ENCODE assay signal across 8 cellular contexts in the genomic region with DNA sequence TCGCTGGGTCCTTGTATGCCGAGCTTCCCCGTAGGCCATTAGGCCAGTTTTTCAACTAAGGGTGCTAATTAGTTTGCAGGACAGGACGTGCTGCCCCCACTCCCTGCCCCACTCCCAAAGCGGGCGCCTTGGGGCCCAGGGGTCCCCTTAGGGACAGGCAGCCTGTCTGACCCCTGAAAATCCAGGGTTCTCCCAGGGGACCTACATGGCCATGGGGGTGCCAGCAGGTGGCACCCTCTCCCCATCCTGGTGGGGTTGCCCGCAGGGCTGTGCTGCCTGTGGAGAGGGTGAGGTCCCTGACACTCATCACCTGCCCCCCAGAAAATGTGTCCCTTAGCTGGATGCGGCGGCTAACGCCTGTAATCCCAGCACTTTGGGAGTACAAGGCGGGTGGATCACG. TPM values are rescaled to one million over a fixed set of nuclear protein-coding genes. Genes with fewer than 3 reads are reported as not detected.
A peak's percentile ranks its signal among the peaks of the same experiment; 100 is the strongest.
DNase-seq lines count a peak whose midpoint lies in the region; ATAC-seq, FAIRE-seq and TF ChIP-seq lines count a peak whose summit lies in the region.

No MANE protein-coding gene starts in this region.

- no peak overlapping the region for H2AK5ac ChIP-seq in mesendoderm (ENCODE audit: low read length)

- no peak overlapping the region for H3K4ac ChIP-seq in mesendoderm (ENCODE audit: low read depth, low read length)

- no peaks in the 10 kb centered on the region for H3K79me2 ChIP-seq in Loucy (ENCODE audit: insufficient read depth, low read length)
- no peaks in the 10 kb centered on the region for H3K79me2 ChIP-seq in mesendoderm (ENCODE audit: control insufficient read depth, insufficient read depth, low read length)

- no peak for ATAC-seq in HG03039 (IDR thresholded peaks at IDR 0.05; ENCODE audit: unreplicated experiment)

- no peaks in the 10 kb centered on the region for H3K79me1 ChIP-seq in mesendoderm (ENCODE audit: low read length)

- H3K27me3 ChIP-seq in Loucy (ENCODE audit: insufficient read depth, low read length, poor library complexity, severe bottlenecking) (no peaks in the 10 kb centered on the region), mesendoderm (ENCODE audit: insufficient read depth, low read length, poor library complexity) (no peaks in the 10 kb centered on the region)

- no CpG with 5 or more reads among the region's 12 CpGs for WGBS in mesendoderm (ENCODE audit: extremely low coverage, insufficient coverage, low lambda C conversion rate)

- no peaks in the 10 kb centered on the region; the same call in 1 of the 2 replicates for H3K9me3 ChIP-seq in Loucy (ENCODE audit: insufficient read depth, low read depth, low read length)

- no peak overlapping the region for H2BK5ac ChIP-seq in mesendoderm (ENCODE audit: low read length)

- no peaks in the 10 kb centered on the region for H3F3A ChIP-seq in Loucy (ENCODE audit: low read depth)

- H3K23ac ChIP-seq in mesendoderm (ENCODE audit: low read length): no peak overlapping the region

- H3K9me2 ChIP-seq in Loucy (replicated peaks; ENCODE audit: low read depth, low read length): no peaks in the 10 kb centered on the region

- no peaks in the 10 kb centered on the region for H3K27me3 Mint-ChIP-seq in progenitor cell of endocrine pancreas

- H3K9ac ChIP-seq in Loucy (ENCODE audit: low read depth, low read length, poor library complexity, severe bottlenecking) (no peak overlapping the region), mesendoderm (ENCODE audit: low read length) (no peak overlapping the region)

- no peak overlapping the region for H4K5ac ChIP-seq in mesendoderm (ENCODE audit: low read length)

- DNase-seq in DMS53 treated with DMSO at 0.1 percent for 48 hours (lab: John Stamatoyannopoulos, UW; ENCODE audit: unreplicated experiment): peak; percentile 27
- DNase-seq in activated CD8-positive, alpha-beta memory T cell treated with anti-CD3 and anti-CD28 coated beads, Interleukin-2, amount 50 U/mL, for 4 hours: peak; percentile 48
- peak; percentile 45 to 87 for DNase-seq in foreskin fibroblast
- DNase-seq in progenitor cell of endocrine pancreas (ENCODE audit: low spot score, unreplicated experiment): no peak
- DNase-seq in mesendoderm: no peak
- no peak for DNase-seq in urothelium cell line (ENCODE audit: low spot score)

- H3K27ac ChIP-seq in mesendoderm (ENCODE audit: low read depth, low read length): no peak overlapping the region

- H3K4me1 Mint-ChIP-seq in progenitor cell of endocrine pancreas (ENCODE audit: low read depth): no peaks in the 10 kb centered on the region

- H3K36me3 Mint-ChIP-seq in progenitor cell of endocrine pancreas (ENCODE audit: insufficient read depth): no peaks in the 10 kb centered on the region

- H2BK120ac ChIP-seq in mesendoderm (ENCODE audit: low read depth, low read length): no peak overlapping the region

- no peak overlapping the region for H3K18ac ChIP-seq in mesendoderm (ENCODE audit: low read length)

- H3K9me3 Mint-ChIP-seq in progenitor cell of endocrine pancreas (ENCODE audit: low read depth): peaks cover 17% of the 10 kb centered on the region

- H3K4me1 ChIP-seq in Loucy (ENCODE audit: insufficient read depth, low read length, poor library complexity, severe bottlenecking) (peaks cover 14% of the 10 kb centered on the region), mesendoderm (ENCODE audit: control insufficient read depth, low read depth, low read length) (no peaks in the 10 kb centered on the region)

- TF ChIP-seq CTCF in Loucy (conservative IDR thresholded peaks at IDR 0.05; ENCODE audit: low read length) (peak; percentile 68), foreskin fibroblast (IDR thresholded peaks at IDR 0.05; ENCODE audit: low read depth, low read length) (peak; percentile 83), progenitor cell of endocrine pancreas (IDR thresholded peaks at IDR 0.05; ENCODE audit: unreplicated experiment) (peak; percentile 57)

- FAIRE-seq in urothelium cell line (lab: Jason Lieb, UNC): no peak

- no peak overlapping the region for H3K27ac Mint-ChIP-seq in progenitor cell of endocrine pancreas

- H2BK15ac ChIP-seq in mesendoderm (replicated peaks; ENCODE audit: low read depth): no peak overlapping the region

- H4K20me1 ChIP-seq in Loucy (ENCODE audit: insufficient read depth, low read length, poor library complexity, severe bottlenecking): no peaks in the 10 kb centered on the region

- H3K36me3 ChIP-seq in Loucy (ENCODE audit: insufficient read depth, low read length) (no peaks in the 10 kb centered on the region), mesendoderm (ENCODE audit: control insufficient read depth, insufficient read depth, low read length) (no peaks in the 10 kb centered on the region)

- no peak overlapping the region for H2AFZ ChIP-seq in Loucy (ENCODE audit: low read length)

- no peak overlapping the region for H3K56ac ChIP-seq in mesendoderm (ENCODE audit: low read length)

- H3K4me2 ChIP-seq in Loucy (ENCODE audit: low read depth, low read length, poor library complexity, severe bottlenecking) (no peak overlapping the region), mesendoderm (ENCODE audit: low read length) (no peak overlapping the region)

- H3K4me3 ChIP-seq in Loucy (ENCODE audit: low read length, poor library complexity, severe bottlenecking) (no peak overlapping the region), foreskin fibroblast (ENCODE audit: low read depth in 1 of 2, low read length in 2 of 2) (no peak overlapping the region), mesendoderm (ENCODE audit: low read length) (no peak overlapping the region)

- no peak overlapping the region for H4K8ac ChIP-seq in mesendoderm (ENCODE audit: low read depth, low read length)

- no peak overlapping the region for H3K4me3 Mint-ChIP-seq in progenitor cell of endocrine pancreas (ENCODE audit: low read depth)

RNA-seq across cellular contexts. Expression of gene CCDC187, which starts 8.5 kb away (rescaled TPM):
- total RNA-seq in progenitor cell of endocrine pancreas: 1.2 and 1.4 TPM in 2 replicates
- under 0.01 TPM for polyA plus RNA-seq in mesendoderm (2013, experiment 1 of 2)
- under 0.01 TPM for polyA plus RNA-seq in mesendoderm (2013, experiment 2 of 2)

RNA-seq across cellular contexts. Expression of gene GPSM1, which starts 14.9 kb away (rescaled TPM):
- 79.2 and 82.2 TPM in 2 replicates for total RNA-seq in progenitor cell of endocrine pancreas
- polyA plus RNA-seq in mesendoderm (2013, experiment 1 of 2): 8.2 TPM
- polyA plus RNA-seq in mesendoderm (2013, experiment 2 of 2): 8.6 TPM

RNA-seq across cellular contexts. Expression of gene DNLZ, which starts 51.1 kb away (rescaled TPM):
- total RNA-seq in progenitor cell of endocrine pancreas: 16.2 and 18.4 TPM in 2 replicates
- 18.9 TPM for polyA plus RNA-seq in mesendoderm (2013, experiment 1 of 2)
- polyA plus RNA-seq in mesendoderm (2013, experiment 2 of 2): 19.7 TPM

Comparison
In these comparisons a context has a peak if more than half of its experiments do, and no peak if none do; other contexts are left out.
1. DNase-seq: peak in DMS53 treated with DMSO at 0.1 percent for 48 hours (single experiment), activated CD8-positive, alpha-beta memory T cell treated with anti-CD3 and anti-CD28 coated beads, Interleukin-2, amount 50 U/mL, for 4 hours (single experiment) and foreskin fibroblast (2 of 2); none in progenitor cell of endocrine pancreas (single experiment), mesendoderm (single experiment) and urothelium cell line (single experiment).
2. Peak in every context shown above with its lines, with median percentiles within 50 percentile points of each other: CTCF ChIP-seq.